ENCODE assay signal across 22 cellular contexts in genomic region chr7:66357062-66357461, GRCh38.
DNase-seq lines count a peak whose midpoint lies in the region; ATAC-seq and TF ChIP-seq lines count a peak whose summit lies in the region.
"Had no signal": no experiment of that assay in that cellular context is flagged by ENCODE, and none has a peak within 500 bp of the region (broad histone marks: within the 10 kb centered on the region; RNA-seq: fewer than 3 reads in every experiment).

No MANE protein-coding gene starts in this region.

- H3K27ac ChIP-seq in H9 (ENCODE audit: insufficient read length, low read depth, low read length) (no peak overlapping the region), RWPE1 (peak overlapping the region; percentile 71), esophagus squamous epithelium (peak overlapping the region; percentile 62 to 88 (median 78))
- H3K27ac ChIP-seq: A549, BLaER1, SK-N-MC had no signal

- TF ChIP-seq POLR2A in esophagus squamous epithelium (IDR thresholded peaks at IDR 0.05) = no peak

- H3K23me2 ChIP-seq in H9 (ENCODE audit: insufficient read length, low read depth, low read length, poor library complexity, severe bottlenecking) = no peaks in the 10 kb centered on the region

- H3K79me2 ChIP-seq in H9 (ENCODE audit: insufficient read depth, low read length) = no peaks in the 10 kb centered on the region

- H4K20me1 ChIP-seq in H9 (ENCODE audit: control insufficient read depth, insufficient read depth, insufficient read length) = no peaks in the 10 kb centered on the region
- H4K20me1 ChIP-seq: BLaER1 had no signal

- no peak overlapping the region for H2AFZ ChIP-seq in H9 (ENCODE audit: low read length)

- H3K9ac ChIP-seq in H9 (ENCODE audit: extremely low read depth, insufficient read length, low read length) = no peak overlapping the region
- H3K9ac ChIP-seq: BLaER1 had no signal

- no peaks in the 10 kb centered on the region for H3K27me3 Mint-ChIP-seq in H9 (ENCODE audit: low read depth)
- H3K27me3 Mint-ChIP-seq in glutamatergic neuron (ENCODE audit: unreplicated experiment) = peaks cover 2% of the 10 kb centered on the region

- no peak overlapping the region for H3K4me2 ChIP-seq in H9 (ENCODE audit: insufficient read depth, insufficient read length, low read length)
- H3K4me2 ChIP-seq: A549, BLaER1 had no signal

- H3K4me1 Mint-ChIP-seq in H9 (peaks cover 8 to 11% of the 10 kb centered on the region in 2 experiments), glutamatergic neuron (ENCODE audit: low read depth, unreplicated experiment) (peaks cover 20% of the 10 kb centered on the region)
- H3K4me1 Mint-ChIP-seq: CD4-positive, alpha-beta memory T cell had no signal

- H3K4me3 Mint-ChIP-seq in H9 (no peak overlapping the region), glutamatergic neuron (ENCODE audit: unreplicated experiment) (no peak overlapping the region)
- H3K4me3 Mint-ChIP-seq: CD4-positive, alpha-beta memory T cell had no signal

- no peak overlapping the region for H3K4me3 ChIP-seq in esophagus squamous epithelium
- H3K4me3 ChIP-seq: A549, BLaER1, SK-N-MC had no signal

- no peaks in the 10 kb centered on the region for H3K79me1 ChIP-seq in H9 (ENCODE audit: insufficient read depth, low read depth, low read length, poor library complexity, severe bottlenecking)

- H4K8ac ChIP-seq in H9 (replicated peaks; ENCODE audit: insufficient read length, low read depth, low read length) = no peak overlapping the region

- no peak overlapping the region for H2BK120ac ChIP-seq in H9 (ENCODE audit: low read depth, low read length, poor library complexity, severe bottlenecking)

- DNase-seq in H9 (no peak), RWPE1 (ENCODE audit: low spot score) (no peak), esophagus squamous epithelium (lab: John Stamatoyannopoulos, UW) (no peak), left colon (no peak), glutamatergic neuron (no peak), T-helper 9 cell (no peak)
- DNase-seq: CD4-positive, alpha-beta memory T cell; DMS153; GF-D8; NCI-H1048; NCI-H1436; NCI-H2029 treated with DMSO at 0.1 percent for 48 hours; NCI-H2171 treated with DMSO at 0.1 percent for 48 hours; NCI-H446 treated with DMSO at 0.1 percent for 48 hours; NCI-H69 had no signal

- no peak overlapping the region for H3K56ac ChIP-seq in H9 (ENCODE audit: insufficient read length, low read depth, low read length)

- no peak overlapping the region for H4K91ac ChIP-seq in H9 (ENCODE audit: insufficient read length, low read depth, low read length)

- H3T11ph ChIP-seq in H9 (ENCODE audit: low read length) = no peak overlapping the region

- peak; percentile 70 for ATAC-seq in left colon
- no peak for ATAC-seq in GM21367 (IDR thresholded peaks at IDR 0.05; ENCODE audit: unreplicated experiment)
- ATAC-seq in HG02938 (IDR thresholded peaks at IDR 0.05; ENCODE audit: unreplicated experiment) = no peak
- ATAC-seq: A549, Panc1, Right ventricle myocardium inferior had no signal

- no peak overlapping the region for H3K14ac ChIP-seq in H9 (ENCODE audit: insufficient read depth, low read length)

- no peak overlapping the region for H4K5ac ChIP-seq in H9 (ENCODE audit: insufficient read length, low read depth, low read length)

- WGBS in H9 (ENCODE audit: extremely low coverage, insufficient read length, low lambda C conversion rate) = no CpG with 5 or more reads among the region's 3 CpGs
- WGBS in esophagus squamous epithelium, 2 donors = 57 to 62% methylated on average over 3 of the region's 3 CpGs

- H3K4me1 ChIP-seq in H9 (ENCODE audit: insufficient read depth, low read length) (no peaks in the 10 kb centered on the region), esophagus squamous epithelium (peaks cover 12 to 100% (median 40%) of the 10 kb centered on the region in 3 donors)
- H3K4me1 ChIP-seq: BLaER1 had no signal

- no peak overlapping the region for H3K23ac ChIP-seq in H9 (ENCODE audit: insufficient read length, low read depth, low read length)

- H3K36me3 Mint-ChIP-seq in H9 (ENCODE audit: insufficient read depth in 1 of 3, low read depth in 3 of 3) (no peaks in the 10 kb centered on the region; a peak in 1 of 7 replicates), glutamatergic neuron (ENCODE audit: unreplicated experiment) (no peaks in the 10 kb centered on the region)
- H3K36me3 Mint-ChIP-seq: CD4-positive, alpha-beta memory T cell had no signal

- no peaks in the 10 kb centered on the region; a peak in 1 of 5 replicates for H3K9me3 Mint-ChIP-seq in H9
- peaks cover 6% of the 10 kb centered on the region for H3K9me3 Mint-ChIP-seq in glutamatergic neuron (ENCODE audit: unreplicated experiment)
- H3K9me3 Mint-ChIP-seq: CD4-positive, alpha-beta memory T cell had no signal

- no peak overlapping the region for H2BK20ac ChIP-seq in H9 (ENCODE audit: low read depth, low read length, poor library complexity, severe bottlenecking)

- H2AK5ac ChIP-seq in H9 (ENCODE audit: insufficient read length, low read length) = no peak overlapping the region

- H3K9me3 ChIP-seq in H9 (ENCODE audit: control insufficient read depth, low read depth, low read length) (no peaks in the 10 kb centered on the region), esophagus squamous epithelium (no peaks in the 10 kb centered on the region)
- H3K9me3 ChIP-seq: A549, BLaER1 had no signal

- H3K4ac ChIP-seq in H9 (ENCODE audit: low read depth, low read length) = no peak overlapping the region

- no peak overlapping the region for H2BK5ac ChIP-seq in H9 (ENCODE audit: insufficient read length, low read length)

- TF ChIP-seq CTCF in H9 (conservative IDR thresholded peaks at IDR 0.05) = no peak
- TF ChIP-seq CTCF in RWPE1 (conservative IDR thresholded peaks at IDR 0.05; ENCODE audit: low read depth) = no peak
- TF ChIP-seq CTCF in esophagus squamous epithelium (IDR thresholded peaks at IDR 0.05) = no peak
- no peak for TF ChIP-seq CTCF in glutamatergic neuron (IDR thresholded peaks at IDR 0.05; ENCODE audit: partially characterized antibody, unreplicated experiment)

- POLR2A ChIA-PET in RWPE1 (lab: Yijun Ruan, JAX; ENCODE audit: low non-redundant PET) = no interaction called here

- H3K36me3 ChIP-seq in esophagus squamous epithelium = no peaks in the 10 kb centered on the region

- no peak overlapping the region for H3K18ac ChIP-seq in H9 (ENCODE audit: insufficient read length, low read depth, low read length)

- H3K27me3 ChIP-seq in H9 (ENCODE audit: insufficient read depth, low read length) = no peaks in the 10 kb centered on the region
- H3K27me3 ChIP-seq in esophagus squamous epithelium = no peaks in the 10 kb centered on the region
- H3K27me3 ChIP-seq: BLaER1 had no signal

- H3K27ac Mint-ChIP-seq in H9 (peak overlapping the region in 2 of 3 experiments; percentile 39 to 93; a peak in 3 of 7 replicates), glutamatergic neuron (ENCODE audit: unreplicated experiment) (no peak overlapping the region)
- H3K27ac Mint-ChIP-seq: CD4-positive, alpha-beta memory T cell had no signal

- H2BK15ac ChIP-seq in H9 (ENCODE audit: low read depth, low read length) = no peak overlapping the region

- intact Hi-C loops in esophagus squamous epithelium (cut with DNase I) (no loop called here), left colon (cut with DNase I, micrococcal nuclease) (no loop called here)

- no peak overlapping the region for H2BK12ac ChIP-seq in H9 (ENCODE audit: insufficient read length, low read depth, low read length)

- CTCF ChIA-PET in RWPE1 (lab: Yijun Ruan, JAX) = no interaction called here
